ENCODE assay signal across 29 cellular contexts in the genomic region with DNA sequence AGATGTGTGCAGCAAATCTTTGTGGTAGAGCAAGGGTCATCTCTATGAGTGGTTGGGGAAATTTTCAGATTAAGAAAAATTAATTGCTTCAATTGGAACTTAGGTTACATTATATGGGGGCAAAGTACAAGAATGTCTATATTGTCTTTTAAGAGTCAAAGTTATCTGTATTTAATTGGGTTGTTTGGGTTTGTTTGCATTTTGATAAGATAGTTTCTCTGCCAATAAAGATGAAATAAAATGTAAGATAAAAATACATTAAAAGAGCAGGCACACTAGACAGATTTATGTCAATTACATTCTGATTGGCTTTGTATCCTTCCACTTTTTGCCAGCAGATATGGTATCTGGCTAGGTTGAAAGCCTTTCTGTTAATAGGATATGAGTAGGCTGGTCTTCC.
"Had no signal": no experiment of that assay in that cellular context is flagged by ENCODE, and none has a peak within 500 bp of the region (broad histone marks: within the 10 kb centered on the region; RNA-seq: fewer than 3 reads in every experiment).

No MANE protein-coding gene starts in this region.

- H3K9me3 ChIP-seq: neutrophil, psoas muscle, sigmoid colon, suprapubic skin, testis, tibial artery, transverse colon, upper lobe of right lung, uterus had no signal

- DNase-seq: naive thymus-derived CD8-positive, alpha-beta T cell; nephron progenitor cell; nucleus accumbens; posterior cingulate gyrus; psoas muscle; right cardiac atrium; right lobe of liver; sigmoid colon; spleen; stimulated activated CD4-positive, alpha-beta T cell treated with anti-CD3 and anti-CD28 coated beads, Interleukin-12 subunit alpha, Interleukin-12 subunit beta, amount 100 ng/mL, for 4 hours; stimulated activated CD4-positive, alpha-beta T cell treated with anti-CD3 and anti-CD28 coated beads, Interleukin-1b, Interleukin-23, amount 100 ng/mL, for 48 hours; stimulated activated CD4-positive, alpha-beta T cell treated with anti-CD3 and anti-CD28 coated beads, Interleukin-4, amount 100 ng/mL, for 1 hour; stimulated activated CD4-positive, alpha-beta T cell treated with anti-CD3 and anti-CD28 coated beads, Interleukin-4, amount 100 ng/mL, for 4 hours; stimulated activated CD8-positive, alpha-beta memory T cell treated with anti-CD3 and anti-CD28 coated beads, Interleukin-4, amount 100 ng/mL, for 48 hours; stimulated activated naive CD4-positive, alpha-beta T cell; stimulated activated naive CD8-positive, alpha-beta T cell treated with anti-CD3 and anti-CD28 coated beads, Interleukin-15, amount 100 ng/mL, for 72 hours; stimulated activated naive CD8-positive, alpha-beta T cell treated with anti-CD3 and anti-CD28 coated beads, Interleukin-15, Interleukin-2, amounts not matched to agents 100 U/mL and 50 U/mL, for 24 hours; substantia nigra; testis; tibial artery; transverse colon; upper lobe of right lung; uterus had no signal

- H3K27ac ChIP-seq: neutrophil, parathyroid adenoma, psoas muscle, right lobe of liver, sigmoid colon, spleen, suprapubic skin, testis, tibial artery, transverse colon, upper lobe of right lung, uterus had no signal

- H3K4me3 ChIP-seq: psoas muscle, right lobe of liver, sigmoid colon, smooth muscle cell, spleen, suprapubic skin, testis, tibial artery, transverse colon, upper lobe of right lung, uterus had no signal

- H3K36me3 ChIP-seq: neutrophil, right lobe of liver, sigmoid colon, spleen, suprapubic skin, tibial artery, transverse colon, upper lobe of right lung, uterus had no signal

- H3K4me1 ChIP-seq: parathyroid adenoma, psoas muscle, right lobe of liver, sigmoid colon, spleen, suprapubic skin, testis, tibial artery, transverse colon, upper lobe of right lung, uterus had no signal

- H3K27me3 ChIP-seq: neutrophil, right lobe of liver, sigmoid colon, spleen, suprapubic skin, testis, tibial artery, transverse colon, upper lobe of right lung, uterus had no signal

- ATAC-seq: naive thymus-derived CD8-positive, alpha-beta T cell; natural killer cell treated with Interleukin-12 subunit alpha and Interleukin-12 subunit beta and Interleukin-15 and Interleukin-18, amount 100 ng/mL, for 72 hours; psoas muscle; right cardiac atrium; right lobe of liver; stimulated activated memory B cell treated with anti-CD40 and anti-IgM and Interleukin-4, amounts not matched to agents 10 μg/mL and 1 μg/mL and 100 μg/mL, for 72 hours; stimulated activated naive CD8-positive, alpha-beta T cell treated with anti-CD3 and anti-CD28 coated beads, Interleukin-15, amount 100 ng/mL, for 72 hours; stimulated activated naive CD8-positive, alpha-beta T cell treated with anti-CD3 and anti-CD28 coated beads, Interleukin-15, Interleukin-2, amounts not matched to agents 100 U/mL and 50 U/mL, for 24 hours; upper lobe of right lung had no signal
